27 cellular contexts compared by ENCODE assay signal in genomic region chr11:1848640-1849265, GRCh38. TPM values are rescaled to one million over a fixed set of nuclear protein-coding genes. Genes with fewer than 3 reads are reported as not detected.
DNase-seq lines count a peak whose midpoint lies in the region; ATAC-seq, FAIRE-seq and TF ChIP-seq lines count a peak whose summit lies in the region.
"Had no signal": no experiment of that assay in that cellular context is flagged by ENCODE, and none has a peak within 500 bp of the region (broad histone marks: within the 10 kb centered on the region; RNA-seq: fewer than 3 reads in every experiment).

No MANE protein-coding gene starts in this region.

- H4K91ac ChIP-seq in mesenchymal stem cell (ENCODE audit: low read length), result peak overlapping the region; percentile 55

- H3K27ac ChIP-seq in mesenchymal stem cell (ENCODE audit: low read length, poor library complexity, severe bottlenecking) (no peak overlapping the region), HepG2 (ENCODE audit: extremely low read length, insufficient read depth, low read length) (no peak overlapping the region)
- H3K27ac ChIP-seq: uterus had no signal

- peak overlapping the region in 1 of 2 experiments; percentile 23 for H2BK12ac ChIP-seq in mesenchymal stem cell (ENCODE audit: low read length in 2 of 2)

- POLR2A ChIA-PET in activated CD8-positive, alpha-beta T cell treated with anti-CD3 and anti-CD28 coated beads for 36 hours (lab: Charles Lee), result interaction anchor here (0.9 to 7.5 kb wide), 3 partner anchors 21 to 42 kb away, joined by 3 to 81 read pairs (median 5); partner anchors contain the start of gene PRR33
- POLR2A ChIA-PET in HepG2 (lab: Yijun Ruan, JAX), result no interaction called here

- H2BK5ac ChIP-seq in mesenchymal stem cell (ENCODE audit: low read depth, low read length, poor library complexity, severe bottlenecking), result no peak overlapping the region

- peak overlapping the region; percentile 30 for H3K4me3 Mint-ChIP-seq in activated naive CD4-positive, alpha-beta T cell treated with anti-CD3 and anti-CD28 coated beads, Interleukin-2, amount 50 U/mL, for 24 hours
- no peak overlapping the region for H3K4me3 Mint-ChIP-seq in activated naive CD4-positive, alpha-beta T cell treated with anti-CD3 and anti-CD28 coated beads for 36 hours
- H3K4me3 Mint-ChIP-seq in activated CD8-positive, alpha-beta T cell treated with anti-CD3 and anti-CD28 coated beads for 36 hours, result no peak overlapping the region
- H3K4me3 Mint-ChIP-seq: brain had no signal

- no peak overlapping the region for H3K23ac ChIP-seq in mesenchymal stem cell (ENCODE audit: low read length in 2 of 2)

- no peaks in the 10 kb centered on the region for H3K9me3 ChIP-seq in mesenchymal stem cell (ENCODE audit: control insufficient read depth, low read length)
- no peaks in the 10 kb centered on the region for H3K9me3 ChIP-seq in HepG2 (ENCODE audit: low read length)
- H3K9me3 ChIP-seq: colonic mucosa, left lung, uterus had no signal

- in situ Hi-C loops in HepG2 (cut with HindIII; ENCODE audit: extremely low pct_ligation_motif_present, low pct_unique_long_range_greater_than_20kb), result no loop called here

- no peak for TF ChIP-seq RAD21 in HepG2 (CRISPR knock-in tag; IDR thresholded peaks at IDR 0.05)

- peak overlapping the region; percentile 42 for H4K8ac ChIP-seq in mesenchymal stem cell (ENCODE audit: low read length)

- H3K9me3 Mint-ChIP-seq in activated naive CD4-positive, alpha-beta T cell treated with anti-CD3 and anti-CD28 coated beads, Interleukin-2, amount 50 U/mL, for 24 hours, result no peaks in the 10 kb centered on the region
- no peaks in the 10 kb centered on the region for H3K9me3 Mint-ChIP-seq in activated naive CD4-positive, alpha-beta T cell treated with anti-CD3 and anti-CD28 coated beads for 36 hours
- no peaks in the 10 kb centered on the region for H3K9me3 Mint-ChIP-seq in activated CD8-positive, alpha-beta T cell treated with anti-CD3 and anti-CD28 coated beads for 36 hours

- no peak overlapping the region for H2AFZ ChIP-seq in mesenchymal stem cell (ENCODE audit: low read depth, low read length)
- no peak overlapping the region for H2AFZ ChIP-seq in HepG2 (ENCODE audit: low read length)

- no peak overlapping the region for H3K4me2 ChIP-seq in mesenchymal stem cell (ENCODE audit: low read length, poor library complexity, severe bottlenecking)
- no peak overlapping the region for H3K4me2 ChIP-seq in HepG2 (ENCODE audit: low read depth, low read length)
- H3K4me2 ChIP-seq: smooth muscle cell had no signal

- no peaks in the 10 kb centered on the region for H3K79me1 ChIP-seq in mesenchymal stem cell (replicated peaks; ENCODE audit: low read length, poor library complexity, severe bottlenecking)

- WGBS in mesenchymal stem cell, result 92% methylated on average over 18 of the region's 18 CpGs
- WGBS in HepG2 (ENCODE audit: low lambda C conversion rate), result 25% methylated on average over 7 of the region's 18 CpGs

- peak overlapping the region; percentile 30 for H3K27ac Mint-ChIP-seq in activated naive CD4-positive, alpha-beta T cell treated with anti-CD3 and anti-CD28 coated beads, Interleukin-2, amount 50 U/mL, for 24 hours
- no peak overlapping the region for H3K27ac Mint-ChIP-seq in activated naive CD4-positive, alpha-beta T cell treated with anti-CD3 and anti-CD28 coated beads for 36 hours
- peak overlapping the region; percentile 66 for H3K27ac Mint-ChIP-seq in activated CD8-positive, alpha-beta T cell treated with anti-CD3 and anti-CD28 coated beads for 36 hours
- H3K27ac Mint-ChIP-seq: brain had no signal

- H2AK5ac ChIP-seq in mesenchymal stem cell (ENCODE audit: low read length, severe bottlenecking), result no peak overlapping the region

- peak overlapping the region; percentile 89 for H2BK15ac ChIP-seq in mesenchymal stem cell (ENCODE audit: low read depth, poor library complexity, severe bottlenecking)

- ATAC-seq in activated CD8-positive, alpha-beta T cell treated with anti-CD3 and anti-CD28 coated beads for 36 hours, result no peak
- ATAC-seq in GM19455 (IDR thresholded peaks at IDR 0.05; ENCODE audit: unreplicated experiment), result no peak
- ATAC-seq in HepG2, result no peak
- ATAC-seq: K562, left lung, Right ventricle myocardium inferior had no signal

- TF ChIP-seq EP300 in HepG2 (IDR thresholded peaks at IDR 0.05; ENCODE audit: low read depth in 2 of 2, low read length in 2 of 2), result no peak
- no peak for TF ChIP-seq EP300 in HepG2 (CRISPR knock-in tag; IDR thresholded peaks at IDR 0.05; ENCODE audit: borderline replicate concordance)

- no peaks in the 10 kb centered on the region for H3K79me2 ChIP-seq in HepG2 (ENCODE audit: insufficient read depth, low read length)

- no peaks in the 10 kb centered on the region for H3K36me3 Mint-ChIP-seq in activated naive CD4-positive, alpha-beta T cell treated with anti-CD3 and anti-CD28 coated beads, Interleukin-2, amount 50 U/mL, for 24 hours
- H3K36me3 Mint-ChIP-seq in activated naive CD4-positive, alpha-beta T cell treated with anti-CD3 and anti-CD28 coated beads for 36 hours (ENCODE audit: low read depth), result no peaks in the 10 kb centered on the region
- H3K36me3 Mint-ChIP-seq in activated CD8-positive, alpha-beta T cell treated with anti-CD3 and anti-CD28 coated beads for 36 hours (ENCODE audit: low read depth), result peaks cover 5% of the 10 kb centered on the region
- H3K36me3 Mint-ChIP-seq: brain had no signal

- TF ChIP-seq POLR2A in HepG2 (IDR thresholded peaks at IDR 0.05; ENCODE audit: insufficient read depth in 1 of 2, low read depth in 2 of 2, low read length in 2 of 2), result no peak

- BruUV-seq in HepG2 (replicated peaks; lab: Mats Ljungman, UMichigan), result no TSS peak

- no peak for DNase-seq in activated naive CD4-positive, alpha-beta T cell treated with anti-CD3 and anti-CD28 coated beads for 36 hours
- DNase-seq in activated CD8-positive, alpha-beta T cell treated with anti-CD3 and anti-CD28 coated beads for 36 hours, result no peak
- no peak for DNase-seq in mesenchymal stem cell
- no peak for DNase-seq in stimulated activated CD4-positive, alpha-beta T cell treated with anti-CD3 and anti-CD28 coated beads, Interleukin-4, amount 100 ng/mL, for 24 hours
- DNase-seq in AG20443 (ENCODE audit: low spot score), result no peak
- DNase-seq in HepG2 (ENCODE audit: low spot score), result no peak
- DNase-seq: activated CD4-positive, alpha-beta T cell treated with anti-CD3 and anti-CD28 coated beads for 4 hours; activated naive CD4-positive, alpha-beta T cell treated with anti-CD3 and anti-CD28 coated beads, Interleukin-2, amount 50 U/mL, for 16 hours; activated T-cell treated with anti-CD3 and anti-CD28 coated beads for 4 hours; colonic mucosa; DND-41; MM.1S; NCI-H146; occipital lobe; uterus had no signal

- no peaks in the 10 kb centered on the region for H4K20me1 ChIP-seq in HepG2 (ENCODE audit: insufficient read depth, low read length)

- no peak overlapping the region for H2BK120ac ChIP-seq in mesenchymal stem cell (ENCODE audit: low read depth, low read length)

- H3K9ac ChIP-seq in mesenchymal stem cell (ENCODE audit: low read length) (no peak overlapping the region), HepG2 (ENCODE audit: insufficient read depth, low read depth, low read length) (no peak overlapping the region)

- H3K14ac ChIP-seq in mesenchymal stem cell (ENCODE audit: low read length in 2 of 2), result no peak overlapping the region

- no peaks in the 10 kb centered on the region for H3K36me3 ChIP-seq in mesenchymal stem cell (ENCODE audit: control insufficient read depth in 1 of 2, insufficient read depth in 2 of 2, low read depth in 1 of 2, low read length in 2 of 2)
- H3K36me3 ChIP-seq in HepG2 (replicated peaks in 1 of 2; ENCODE audit: control insufficient read depth in 1 of 2, insufficient read depth in 2 of 2, low read length in 2 of 2), result no peaks in the 10 kb centered on the region
- H3K36me3 ChIP-seq: colonic mucosa, left lung, uterus had no signal

- peaks cover 12% of the 10 kb centered on the region for H3K4me1 ChIP-seq in mesenchymal stem cell (ENCODE audit: control insufficient read depth, insufficient read depth, low read depth, low read length)
- peaks cover 22% of the 10 kb centered on the region for H3K4me1 ChIP-seq in HepG2 (ENCODE audit: insufficient read depth, low read length)
- H3K4me1 ChIP-seq: colonic mucosa, uterus had no signal

- no peak for TF ChIP-seq CTCF in activated CD8-positive, alpha-beta T cell treated with anti-CD3 and anti-CD28 coated beads for 36 hours (IDR thresholded peaks at IDR 0.05)
- no peak for TF ChIP-seq CTCF in HepG2 (CRISPR knock-in tag; IDR thresholded peaks at IDR 0.05)

- H3K4me3 ChIP-seq in mesenchymal stem cell (ENCODE audit: insufficient read depth in 1 of 2, low read depth in 1 of 2, low read length in 2 of 2) (no peak overlapping the region), HepG2 (replicated peaks in 1 of 3; ENCODE audit: insufficient read depth in 1 of 3, low read depth in 2 of 3, low read length in 3 of 3) (no peak overlapping the region)
- H3K4me3 ChIP-seq: colonic mucosa, K562, left lung, smooth muscle cell, uterus had no signal

- intact Hi-C loops in activated naive CD4-positive, alpha-beta T cell treated with anti-CD3 and anti-CD28 coated beads for 36 hours (cut with micrococcal nuclease), result no loop called here
- intact Hi-C loops in activated CD8-positive, alpha-beta T cell treated with anti-CD3 and anti-CD28 coated beads for 36 hours (cut with micrococcal nuclease), result no loop called here
- intact Hi-C loops in HepG2 (cut with micrococcal nuclease; ENCODE audit: unreplicated experiment), result no loop called here

- H3K18ac ChIP-seq in mesenchymal stem cell (ENCODE audit: low read depth in 1 of 2, low read length in 2 of 2), result no peak overlapping the region

- CTCF ChIA-PET in activated naive CD4-positive, alpha-beta T cell treated with anti-CD3 and anti-CD28 coated beads for 36 hours (lab: Charles Lee), result interaction anchor here (1.0 to 3.1 kb wide), 3 partner anchors 153 to 302 kb away, joined by 4 to 14 read pairs (median 5); no protein-coding TSS in a partner anchor
- CTCF ChIA-PET in activated CD8-positive, alpha-beta T cell treated with anti-CD3 and anti-CD28 coated beads for 36 hours (lab: Charles Lee), result interaction anchor here (1.9 to 5.5 kb wide), 4 partner anchors 16 to 155 kb away, joined by 8 to 26 read pairs (median 12); no protein-coding TSS in a partner anchor
- CTCF ChIA-PET in HepG2 (lab: Yijun Ruan, JAX; ENCODE audit: low intra/inter-chr PET ratio, low total read pairs), result no interaction called here

- H3K27me3 ChIP-seq in mesenchymal stem cell (ENCODE audit: control insufficient read depth in 1 of 2, insufficient read depth in 1 of 2, low read length in 2 of 2), result peaks cover 8 to 17% of the 10 kb centered on the region in 2 experiments
- H3K27me3 ChIP-seq in HepG2 (ENCODE audit: control insufficient read depth in 1 of 2, insufficient read depth in 2 of 2, low read length in 2 of 2), result peaks cover 23 to 79% of the 10 kb centered on the region in 2 experiments
- H3K27me3 ChIP-seq: colonic mucosa, left lung, uterus had no signal

- FAIRE-seq in HepG2 (lab: Jason Lieb, UNC), result no peak
- FAIRE-seq: endothelial cell of umbilical vein, K562 had no signal

- no peaks in the 10 kb centered on the region for H3K27me3 Mint-ChIP-seq in activated naive CD4-positive, alpha-beta T cell treated with anti-CD3 and anti-CD28 coated beads, Interleukin-2, amount 50 U/mL, for 24 hours
- no peaks in the 10 kb centered on the region for H3K27me3 Mint-ChIP-seq in activated naive CD4-positive, alpha-beta T cell treated with anti-CD3 and anti-CD28 coated beads for 36 hours (ENCODE audit: low read depth)
- H3K27me3 Mint-ChIP-seq in activated CD8-positive, alpha-beta T cell treated with anti-CD3 and anti-CD28 coated beads for 36 hours, result no peaks in the 10 kb centered on the region
- H3K27me3 Mint-ChIP-seq: brain had no signal

- H3K4me1 Mint-ChIP-seq in activated naive CD4-positive, alpha-beta T cell treated with anti-CD3 and anti-CD28 coated beads, Interleukin-2, amount 50 U/mL, for 24 hours, result peaks cover 87% of the 10 kb centered on the region
- H3K4me1 Mint-ChIP-seq in activated naive CD4-positive, alpha-beta T cell treated with anti-CD3 and anti-CD28 coated beads for 36 hours (ENCODE audit: low read depth), result peaks cover 88% of the 10 kb centered on the region
- H3K4me1 Mint-ChIP-seq in activated CD8-positive, alpha-beta T cell treated with anti-CD3 and anti-CD28 coated beads for 36 hours (ENCODE audit: low read depth), result peaks cover 72% of the 10 kb centered on the region

- H3K4ac ChIP-seq in mesenchymal stem cell (ENCODE audit: low read depth in 1 of 2, low read length in 2 of 2), result peak overlapping the region in 1 of 2 experiments; percentile 67

RNA-seq across cellular contexts. Expression of gene LSP1, which starts 4.1 kb away (rescaled TPM):
- total RNA-seq in activated naive CD4-positive, alpha-beta T cell treated with anti-CD3 and anti-CD28 coated beads for 36 hours, result 10 to 100 TPM; 42.4 to 42.9 TPM
- total RNA-seq in activated CD8-positive, alpha-beta T cell treated with anti-CD3 and anti-CD28 coated beads for 36 hours, result 100 to 1,000 TPM; 247 to 251 TPM
- 1.3 TPM for polyA plus RNA-seq in mesenchymal stem cell (2013, experiment 1 of 2)
- polyA plus RNA-seq in mesenchymal stem cell (2013, experiment 2 of 2), result 1.3 TPM
- 0.29 and 1.00 TPM in 2 replicates for total RNA-seq in HepG2 (2016; rRNA removed; fragmentation: Illumina TruSeq; extraction: Trizol)
- 0.35 and 2.3 TPM in 2 replicates for total RNA-seq in HepG2 (2016; cell fraction: cytosol; rRNA removed; fragmentation: Illumina TruSeq; extraction: Trizol; ENCODE audit: low read depth)
- total RNA-seq in HepG2 (2016; cell fraction: insoluble cytoplasmic fraction; rRNA removed; fragmentation: Illumina TruSeq; extraction: Trizol), result 0.65 and 1.00 TPM in 2 replicates
- total RNA-seq in HepG2 (2016; cell fraction: membrane; rRNA removed; fragmentation: Illumina TruSeq; extraction: Trizol), result 1.00 and 1.5 TPM in 2 replicates
- not detected in 2 replicates for total RNA-seq in HepG2 (2016; cell fraction: nucleus; rRNA removed; fragmentation: Illumina TruSeq; extraction: Trizol)
- 0.59 and 1.5 TPM in 2 replicates for polyA plus RNA-seq in HepG2 (2011; rRNA removed)
- polyA plus RNA-seq in HepG2 (2011; cell fraction: cytosol; rRNA removed), result 0.87 and 0.93 TPM in 2 replicates
- polyA plus RNA-seq in HepG2 (2011; cell fraction: nucleus; rRNA removed), result 1.4 and 10.9 TPM in 2 replicates
- 0.93 and 1.1 TPM in 2 replicates for polyA plus RNA-seq in HepG2 (2012)
- 0.59 and 1.5 TPM in 2 replicates for polyA plus RNA-seq in HepG2 (2016; cell fraction: cytosol; fragmentation: Illumina TruSeq; extraction: Trizol; ENCODE audit: low read depth)
- 0.38 and 0.45 TPM in 2 replicates for polyA plus RNA-seq in HepG2 (2016; cell fraction: insoluble cytoplasmic fraction; fragmentation: Illumina TruSeq; extraction: Trizol; ENCODE audit: low read depth)
- 0.73 and 1.2 TPM in 2 replicates for polyA plus RNA-seq in HepG2 (2016; cell fraction: membrane; fragmentation: Illumina TruSeq; extraction: Trizol; ENCODE audit: low read depth)
- polyA plus RNA-seq in HepG2 (2016; cell fraction: nucleus; fragmentation: Illumina TruSeq; extraction: Trizol; ENCODE audit: insufficient read depth, low read depth), result 0.79 and 0.90 TPM in 2 replicates
- 0.28 and 0.60 TPM in 2 replicates for polyA minus RNA-seq in HepG2 (2011; rRNA and poly(A)+ RNA removed; ENCODE audit: low replicate concordance)
- 0.59 and 0.70 TPM in 2 replicates for polyA minus RNA-seq in HepG2 (2011; cell fraction: cytosol; rRNA and poly(A)+ RNA removed)
- polyA minus RNA-seq in HepG2 (2011; cell fraction: nucleus; rRNA and poly(A)+ RNA removed), result not detected in 2 replicates
- total RNA-seq: endothelial cell of umbilical vein, renal cortical epithelial cell had no signal
- polyA plus RNA-seq: endothelial cell of umbilical vein had no signal

RNA-seq across cellular contexts. Expression of gene TNNI2, which starts 10.0 kb away (rescaled TPM):
- not detected for total RNA-seq in activated naive CD4-positive, alpha-beta T cell treated with anti-CD3 and anti-CD28 coated beads for 36 hours
- total RNA-seq in activated CD8-positive, alpha-beta T cell treated with anti-CD3 and anti-CD28 coated beads for 36 hours, result under 1 TPM in 1 of 2 experiments, not detected in 1; 0.92 TPM
- polyA plus RNA-seq in mesenchymal stem cell (2013, experiment 1 of 2), result not detected
- 0.07 TPM for polyA plus RNA-seq in mesenchymal stem cell (2013, experiment 2 of 2)
- 7.2 and 8.5 TPM in 2 replicates for total RNA-seq in HepG2 (2016; rRNA removed; fragmentation: Illumina TruSeq; extraction: Trizol)
- total RNA-seq in HepG2 (2016; cell fraction: cytosol; rRNA removed; fragmentation: Illumina TruSeq; extraction: Trizol; ENCODE audit: low read depth), result 4.6 and 5.0 TPM in 2 replicates
- 6.9 and 7.7 TPM in 2 replicates for total RNA-seq in HepG2 (2016; cell fraction: insoluble cytoplasmic fraction; rRNA removed; fragmentation: Illumina TruSeq; extraction: Trizol)
- 5.9 and 6.3 TPM in 2 replicates for total RNA-seq in HepG2 (2016; cell fraction: membrane; rRNA removed; fragmentation: Illumina TruSeq; extraction: Trizol)
- total RNA-seq in HepG2 (2016; cell fraction: nucleus; rRNA removed; fragmentation: Illumina TruSeq; extraction: Trizol), result 2.2 and 3.4 TPM in 2 replicates
- polyA plus RNA-seq in HepG2 (2011; rRNA removed), result 12.0 and 21.2 TPM in 2 replicates
- polyA plus RNA-seq in HepG2 (2011; cell fraction: cytosol; rRNA removed), result 19.5 and 30.5 TPM in 2 replicates
- polyA plus RNA-seq in HepG2 (2011; cell fraction: nucleus; rRNA removed), result 47.5 and 50.6 TPM in 2 replicates
- 52.9 and 67.0 TPM in 2 replicates for polyA plus RNA-seq in HepG2 (2012)
- 7.5 and 8.0 TPM in 2 replicates for polyA plus RNA-seq in HepG2 (2016; cell fraction: cytosol; fragmentation: Illumina TruSeq; extraction: Trizol; ENCODE audit: low read depth)
- polyA plus RNA-seq in HepG2 (2016; cell fraction: insoluble cytoplasmic fraction; fragmentation: Illumina TruSeq; extraction: Trizol; ENCODE audit: low read depth), result 6.6 and 8.3 TPM in 2 replicates
- 4.0 and 6.2 TPM in 2 replicates for polyA plus RNA-seq in HepG2 (2016; cell fraction: membrane; fragmentation: Illumina TruSeq; extraction: Trizol; ENCODE audit: low read depth)
- 5.3 and 9.8 TPM in 2 replicates for polyA plus RNA-seq in HepG2 (2016; cell fraction: nucleus; fragmentation: Illumina TruSeq; extraction: Trizol; ENCODE audit: insufficient read depth, low read depth)
- polyA minus RNA-seq in HepG2 (2011; rRNA and poly(A)+ RNA removed; ENCODE audit: low replicate concordance), result 2.8 TPM in 1 of 2 replicates, not detected in the other
- 3.9 and 4.6 TPM in 2 replicates for polyA minus RNA-seq in HepG2 (2011; cell fraction: cytosol; rRNA and poly(A)+ RNA removed)
- 2.6 and 3.2 TPM in 2 replicates for polyA minus RNA-seq in HepG2 (2011; cell fraction: nucleus; rRNA and poly(A)+ RNA removed)
- total RNA-seq: endothelial cell of umbilical vein, H4, K562, renal cortical epithelial cell had no signal
- polyA plus RNA-seq: endothelial cell of umbilical vein, K562 had no signal

RNA-seq across cellular contexts. Expression of gene SYT8, which starts 14.0 kb away (rescaled TPM):
- total RNA-seq in activated naive CD4-positive, alpha-beta T cell treated with anti-CD3 and anti-CD28 coated beads for 36 hours, result not detected
- total RNA-seq in activated CD8-positive, alpha-beta T cell treated with anti-CD3 and anti-CD28 coated beads for 36 hours, result not detected
- polyA plus RNA-seq in mesenchymal stem cell (2013, experiment 1 of 2), result not detected
- polyA plus RNA-seq in mesenchymal stem cell (2013, experiment 2 of 2), result not detected
- 0.60 TPM in 1 of 2 replicates, not detected in the other for total RNA-seq in HepG2 (2016; rRNA removed; fragmentation: Illumina TruSeq; extraction: Trizol)
- total RNA-seq in HepG2 (2016; cell fraction: cytosol; rRNA removed; fragmentation: Illumina TruSeq; extraction: Trizol; ENCODE audit: low read depth), result not detected in 2 replicates
- total RNA-seq in HepG2 (2016; cell fraction: insoluble cytoplasmic fraction; rRNA removed; fragmentation: Illumina TruSeq; extraction: Trizol), result 0.19 TPM in 1 of 2 replicates, not detected in the other
- total RNA-seq in HepG2 (2016; cell fraction: membrane; rRNA removed; fragmentation: Illumina TruSeq; extraction: Trizol), result 0.12 and 0.24 TPM in 2 replicates
- total RNA-seq in HepG2 (2016; cell fraction: nucleus; rRNA removed; fragmentation: Illumina TruSeq; extraction: Trizol), result 0.38 and 1.4 TPM in 2 replicates
- 2.1 and 2.3 TPM in 2 replicates for polyA plus RNA-seq in HepG2 (2011; rRNA removed)
- polyA plus RNA-seq in HepG2 (2011; cell fraction: cytosol; rRNA removed), result 0.23 and 0.67 TPM in 2 replicates
- 64.9 and 87.5 TPM in 2 replicates for polyA plus RNA-seq in HepG2 (2011; cell fraction: nucleus; rRNA removed)
- polyA plus RNA-seq in HepG2 (2012), result 0.56 and 1.3 TPM in 2 replicates
- polyA plus RNA-seq in HepG2 (2016; cell fraction: cytosol; fragmentation: Illumina TruSeq; extraction: Trizol; ENCODE audit: low read depth), result not detected in 2 replicates
- polyA plus RNA-seq in HepG2 (2016; cell fraction: insoluble cytoplasmic fraction; fragmentation: Illumina TruSeq; extraction: Trizol; ENCODE audit: low read depth), result not detected in 2 replicates
- not detected in 2 replicates for polyA plus RNA-seq in HepG2 (2016; cell fraction: membrane; fragmentation: Illumina TruSeq; extraction: Trizol; ENCODE audit: low read depth)
- polyA plus RNA-seq in HepG2 (2016; cell fraction: nucleus; fragmentation: Illumina TruSeq; extraction: Trizol; ENCODE audit: insufficient read depth, low read depth), result 1.7 and 2.2 TPM in 2 replicates
- polyA minus RNA-seq in HepG2 (2011; rRNA and poly(A)+ RNA removed; ENCODE audit: low replicate concordance), result 0.28 TPM in 1 of 2 replicates, not detected in the other
- polyA minus RNA-seq in HepG2 (2011; cell fraction: cytosol; rRNA and poly(A)+ RNA removed), result 0.62 TPM in 1 of 2 replicates, not detected in the other
- polyA minus RNA-seq in HepG2 (2011; cell fraction: nucleus; rRNA and poly(A)+ RNA removed), result 2.9 and 3.7 TPM in 2 replicates
- total RNA-seq: endothelial cell of umbilical vein, H4, K562, mononuclear cell, occipital lobe, OCI-LY7, Right ventricle myocardium inferior had no signal
- polyA plus RNA-seq: endothelial cell of umbilical vein, K562 had no signal

RNA-seq across cellular contexts. Expression of gene PRR33, which starts 42.9 kb away (rescaled TPM):
- under 1 TPM; 0.07 to 0.12 TPM for total RNA-seq in activated naive CD4-positive, alpha-beta T cell treated with anti-CD3 and anti-CD28 coated beads for 36 hours
- total RNA-seq in activated CD8-positive, alpha-beta T cell treated with anti-CD3 and anti-CD28 coated beads for 36 hours, result under 1 TPM; 0.16 to 0.20 TPM
- not detected for polyA plus RNA-seq in mesenchymal stem cell (2013, experiment 1 of 2)
- not detected for polyA plus RNA-seq in mesenchymal stem cell (2013, experiment 2 of 2)
- total RNA-seq in HepG2 (2016; rRNA removed; fragmentation: Illumina TruSeq; extraction: Trizol), result not detected in 2 replicates
- total RNA-seq in HepG2 (2016; cell fraction: cytosol; rRNA removed; fragmentation: Illumina TruSeq; extraction: Trizol; ENCODE audit: low read depth), result not detected in 2 replicates
- not detected in 2 replicates for total RNA-seq in HepG2 (2016; cell fraction: insoluble cytoplasmic fraction; rRNA removed; fragmentation: Illumina TruSeq; extraction: Trizol)
- total RNA-seq in HepG2 (2016; cell fraction: membrane; rRNA removed; fragmentation: Illumina TruSeq; extraction: Trizol), result not detected in 2 replicates
- total RNA-seq in HepG2 (2016; cell fraction: nucleus; rRNA removed; fragmentation: Illumina TruSeq; extraction: Trizol), result not detected in 2 replicates
- polyA plus RNA-seq in HepG2 (2011; rRNA removed), result not detected in 2 replicates
- not detected in 2 replicates for polyA plus RNA-seq in HepG2 (2011; cell fraction: cytosol; rRNA removed)
- polyA plus RNA-seq in HepG2 (2011; cell fraction: nucleus; rRNA removed), result not detected in 2 replicates
- 0.05 TPM in 1 of 2 replicates, not detected in the other for polyA plus RNA-seq in HepG2 (2012)
- not detected in 2 replicates for polyA plus RNA-seq in HepG2 (2016; cell fraction: cytosol; fragmentation: Illumina TruSeq; extraction: Trizol; ENCODE audit: low read depth)
- not detected in 2 replicates for polyA plus RNA-seq in HepG2 (2016; cell fraction: insoluble cytoplasmic fraction; fragmentation: Illumina TruSeq; extraction: Trizol; ENCODE audit: low read depth)
- polyA plus RNA-seq in HepG2 (2016; cell fraction: membrane; fragmentation: Illumina TruSeq; extraction: Trizol; ENCODE audit: low read depth), result not detected in 2 replicates
- not detected in 2 replicates for polyA plus RNA-seq in HepG2 (2016; cell fraction: nucleus; fragmentation: Illumina TruSeq; extraction: Trizol; ENCODE audit: insufficient read depth, low read depth)
- not detected in 2 replicates for polyA minus RNA-seq in HepG2 (2011; rRNA and poly(A)+ RNA removed; ENCODE audit: low replicate concordance)
- polyA minus RNA-seq in HepG2 (2011; cell fraction: cytosol; rRNA and poly(A)+ RNA removed), result not detected in 2 replicates
- polyA minus RNA-seq in HepG2 (2011; cell fraction: nucleus; rRNA and poly(A)+ RNA removed), result not detected in 2 replicates
- total RNA-seq: colonic mucosa, endothelial cell of umbilical vein, H4, K562, left lung, mononuclear cell, occipital lobe, OCI-LY7, renal cortical epithelial cell, smooth muscle cell, uterus had no signal
- polyA plus RNA-seq: endothelial cell of umbilical vein, K562, smooth muscle cell had no signal

Comparison
In these comparisons a context has a peak if more than half of its experiments do, and no peak if none do; other contexts are left out.
1. RNA of gene LSP1, which starts 4.1 kb away (total RNA-seq): 247 to 251 TPM in activated CD8-positive, alpha-beta T cell treated with anti-CD3 and anti-CD28 coated beads for 36 hours and 42.4 to 42.9 TPM in activated naive CD4-positive, alpha-beta T cell treated with anti-CD3 and anti-CD28 coated beads for 36 hours; 0.29 to 2.3 TPM in HepG2; every median in the first group is over 10 times any median in the second.